Comparison of ENCODE assay signal across 8 cellular contexts in genomic region chr17:79810138-79811027, GRCh38. TPM values are rescaled to one million over a fixed set of nuclear protein-coding genes. Genes with fewer than 3 reads are reported as not detected.
DNase-seq lines count a peak whose midpoint lies in the region; ATAC-seq, FAIRE-seq and TF ChIP-seq lines count a peak whose summit lies in the region.

No MANE protein-coding gene starts in this region.

- FAIRE-seq in A549 (lab: Jason Lieb, UNC) = no peak

- DNase-seq in A549 (ENCODE audit: low read depth in 1 of 2, low spot score in 1 of 2) (peak; percentile 90 to 92), NCI-H345 (lab: John Stamatoyannopoulos, UW) (peak; percentile 96), cardiac fibroblast (ENCODE audit: low read depth in 2 of 2) (peak; percentile 72 to 73), left lobe of liver (ENCODE audit: low spot score) (peak; percentile 64)
- DNase-seq in activated CD4-positive, CD25-positive, alpha-beta regulatory T cell treated with anti-CD3 and anti-CD28 coated beads, Interleukin-2, amount 50 U/mL, for 16 hours (ENCODE audit: low read depth, low spot score) = peak; percentile 64
- peak; percentile 56 to 78 (median 63) for DNase-seq in stimulated activated CD4-positive, alpha-beta T cell treated with anti-CD3 and anti-CD28 coated beads, TNF-alpha, amount 100 ng/mL, for 24 hours (ENCODE audit: low read depth in 3 of 3)

- TF ChIP-seq EP300 in A549 (IDR thresholded peaks at IDR 0.05) = no peak

- H3K4me1 ChIP-seq in A549 = peaks cover 40% of the 10 kb centered on the region

- TF ChIP-seq POLR2A in A549 (IDR thresholded peaks at IDR 0.05; ENCODE audit: low read length) = peak; percentile 33; the same call in 1 of the 2 replicates

- H3K9me3 ChIP-seq in A549 = no peaks in the 10 kb centered on the region

- POLR2A ChIA-PET in A549 (lab: Yijun Ruan, JAX) = interaction anchor here (0.6 to 6.6 kb wide), 7 partner anchors 13 to 183 kb away, joined by 3 to 84 read pairs (median 22); partner anchors contain the start of genes CBX4 and CBX8

- TF ChIP-seq CTCF in A549 (IDR thresholded peaks at IDR 0.05) (no peak), cardiac fibroblast (IDR thresholded peaks at IDR 0.05; ENCODE audit: low read depth, low read length) (no peak)

- ATAC-seq in A549 = peak; percentile 55 to 80
- ATAC-seq in GM18909 (IDR thresholded peaks at IDR 0.05; ENCODE audit: poor library complexity, unreplicated experiment) = peak; percentile 81
- ATAC-seq in HG03342 (IDR thresholded peaks at IDR 0.05; ENCODE audit: unreplicated experiment) = peak; percentile 69
- ATAC-seq in left lobe of liver = peak; percentile 28

- H3K27ac ChIP-seq in A549 = peak overlapping the region; percentile 95 to 99

- 2% methylated on average over 47 of the region's 76 CpGs for WGBS in A549 (ENCODE audit: missing lambda C conversion rate)

- CTCF ChIA-PET in A549 (lab: Yijun Ruan, JAX) = interaction anchor here (0.7 to 39.8 kb wide), 28 partner anchors 2 to 234 kb away, joined by 3 to 1281 read pairs (median 6); partner anchors contain the start of genes CBX2, CBX4 and CBX8

- TF ChIP-seq RAD21 in A549 (conservative IDR thresholded peaks at IDR 0.05 in 1 of 2, IDR thresholded peaks at IDR 0.05 in 1 of 2) = no peak

- H3K4me2 ChIP-seq in A549 = peak overlapping the region; percentile 94

- peak overlapping the region; percentile 51 for H3K4me3 ChIP-seq in A549
- H3K4me3 ChIP-seq in cardiac fibroblast (replicated peaks in 1 of 2; ENCODE audit: low read depth in 2 of 2, low read length in 2 of 2) = peak overlapping the region; percentile 2 to 10

TF ChIP-seq in A549, 52 proteins besides CTCF, POLR2A, EP300 and RAD21:
- TF ChIP-seq TP53 (CRISPR knock-in tag; IDR thresholded peaks at IDR 0.05) (no peak), BCL3 (IDR thresholded peaks at IDR 0.05) (peak; percentile 27; the same call in 1 of the 3 replicates), ZNF302 (CRISPR knock-in tag; IDR thresholded peaks at IDR 0.05) (no peak), MAX (IDR thresholded peaks at IDR 0.05) (0 out of 2 replicates have a peak, but pooled peaks have one; percentile 28), USF2 (IDR thresholded peaks at IDR 0.05) (no peak), REST (IDR thresholded peaks at IDR 0.05) (no peak), ELK1 (IDR thresholded peaks at IDR 0.05; ENCODE audit: low read depth, low read length) (0 out of 2 replicates have a peak, but pooled peaks have one; percentile 9), GATA3 (IDR thresholded peaks at IDR 0.05; ENCODE audit: borderline replicate concordance) (peak; percentile 46; the same call in 1 of the 2 replicates), MYC (IDR thresholded peaks at IDR 0.05; ENCODE audit: borderline replicate concordance, low read length) (peak; percentile 35; the same call in 1 of the 2 replicates), SMC3 (IDR thresholded peaks at IDR 0.05) (no peak; the same call in 1 of the 3 replicates), ZC3H11A (IDR thresholded peaks at IDR 0.05) (no peak), ZFP36 (IDR thresholded peaks at IDR 0.05; ENCODE audit: borderline replicate concordance, partially characterized antibody) (peak; percentile 94), PHF8 (IDR thresholded peaks at IDR 0.05; ENCODE audit: borderline replicate concordance, low read depth) (no peak), SREBF2 (IDR thresholded peaks at IDR 0.05) (no peak), CHD2 (IDR thresholded peaks at IDR 0.05; ENCODE audit: low read length, partially characterized antibody) (no peak), E2F6 (IDR thresholded peaks at IDR 0.05; ENCODE audit: borderline replicate concordance, low read depth) (0 out of 2 replicates have a peak, but pooled peaks have one; percentile 11), NPAS2 (CRISPR knock-in tag; IDR thresholded peaks at IDR 0.05; ENCODE audit: borderline replicate concordance) (no peak)

RNA-seq across cellular contexts. Expression of gene CBX8, which starts 13.5 kb away (rescaled TPM):
- polyA plus RNA-seq in A549 (2011; rRNA removed) (1.5 and 2.8 TPM in 2 replicates), A549 (2017; fragmentation: RNase III; extraction: RNeasy Plus Mini Kit Qiagen cat#74134 plus additional on column Dnase treatment) (11.0 to 13.1 TPM (median 11.9 TPM) in 3 replicates)
- polyA plus RNA-seq in A549 (2012; cell fraction: cytosol; rRNA removed) = 3.5 and 3.8 TPM in 2 replicates
- 4.8 and 7.2 TPM in 2 replicates for polyA plus RNA-seq in A549 (2012; cell fraction: nucleus; rRNA removed)
- polyA minus RNA-seq in A549 (2011; rRNA and poly(A)+ RNA removed) = 2.5 and 2.8 TPM in 2 replicates
- total RNA-seq in left lobe of liver = 3.7 TPM

RNA-seq across cellular contexts. Expression of gene CBX4, which starts 28.9 kb away (rescaled TPM):
- polyA plus RNA-seq in A549 (2011; rRNA removed) (21.9 and 34.1 TPM in 2 replicates), A549 (2017; fragmentation: RNase III; extraction: RNeasy Plus Mini Kit Qiagen cat#74134 plus additional on column Dnase treatment) (25.9 to 31.9 TPM (median 31.0 TPM) in 3 replicates)
- 31.9 and 46.3 TPM in 2 replicates for polyA plus RNA-seq in A549 (2012; cell fraction: cytosol; rRNA removed)
- 48.9 and 61.8 TPM in 2 replicates for polyA plus RNA-seq in A549 (2012; cell fraction: nucleus; rRNA removed)
- 20.6 and 27.0 TPM in 2 replicates for polyA minus RNA-seq in A549 (2011; rRNA and poly(A)+ RNA removed)
- total RNA-seq in left lobe of liver = 14.8 TPM

RNA-seq across cellular contexts. Expression of gene CBX2, which starts 32.4 kb away (rescaled TPM):
- polyA plus RNA-seq in A549 (2011; rRNA removed) (7.4 and 8.2 TPM in 2 replicates), A549 (2017; fragmentation: RNase III; extraction: RNeasy Plus Mini Kit Qiagen cat#74134 plus additional on column Dnase treatment) (13.6 to 16.4 TPM (median 14.9 TPM) in 3 replicates)
- 14.4 and 18.3 TPM in 2 replicates for polyA plus RNA-seq in A549 (2012; cell fraction: cytosol; rRNA removed)
- 29.6 and 34.9 TPM in 2 replicates for polyA plus RNA-seq in A549 (2012; cell fraction: nucleus; rRNA removed)
- 11.6 and 13.7 TPM in 2 replicates for polyA minus RNA-seq in A549 (2011; rRNA and poly(A)+ RNA removed)
- 0.75 TPM for total RNA-seq in left lobe of liver

Comparison
In these comparisons a context has a peak if more than half of its experiments do, and no peak if none do; other contexts are left out.
1. Peak in every context shown above with its lines: DNase-seq, ATAC-seq, H3K4me3 ChIP-seq and H3K27ac ChIP-seq.
2. ATAC-seq: peak in every context shown above with its lines; median percentile 81 in GM18909; 69 in HG03342; 68 in A549; 28 in left lobe of liver.